ENCODE assay signal across 8 cellular contexts in the genomic region with DNA sequence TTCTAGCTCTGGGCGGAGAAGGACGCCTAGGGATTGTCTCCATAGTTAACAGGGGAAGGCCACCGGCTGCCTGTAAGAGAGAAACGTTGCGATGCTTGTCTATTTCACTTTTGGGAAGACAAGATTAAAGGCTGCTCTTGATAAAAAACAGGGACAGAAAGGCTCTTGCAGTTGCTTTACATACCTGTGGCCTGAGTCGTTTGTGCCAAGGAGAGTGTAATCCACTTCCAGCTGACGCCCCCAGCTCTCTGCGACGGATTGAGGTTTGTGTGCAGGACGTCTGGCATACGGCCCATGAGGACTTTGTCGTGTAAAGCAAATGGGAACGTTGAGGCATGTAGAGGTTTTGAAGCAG. TPM values are rescaled to one million over a fixed set of nuclear protein-coding genes. Genes with fewer than 3 reads are reported as not detected.
A peak's percentile ranks its signal among the peaks of the same experiment; 100 is the strongest.
DNase-seq lines count a peak whose midpoint lies in the region; ATAC-seq and TF ChIP-seq lines count a peak whose summit lies in the region.

No MANE protein-coding gene starts in this region.

- in situ Hi-C loops in astrocyte of the cerebellum (cut with HindIII; ENCODE audit: low sequenced_read_pairs), result no loop called here

- TF ChIP-seq CTCF in astrocyte of the cerebellum (IDR thresholded peaks at IDR 0.05; ENCODE audit: low read depth, low read length, missing control alignments), result no peak

- H3K4me3 ChIP-seq in astrocyte of the cerebellum (ENCODE audit: low read depth, low read length), result peak overlapping the region; percentile 86

- DNase-seq in stimulated activated CD4-positive, alpha-beta T cell treated with anti-CD3 and anti-CD28 coated beads, Interleukin-15, amount 100 ng/mL, for 24 hours, result peak; percentile 18
- no peak for DNase-seq in stimulated activated CD4-positive, alpha-beta T cell treated with anti-CD3 and anti-CD28 coated beads, Interleukin-2, amount 100 ng/mL, for 24 hours
- DNase-seq in astrocyte of the cerebellum (ENCODE audit: low read depth) (no peak), islet precursor cell (peak; percentile 82), ecto neural progenitor cell (ENCODE audit: low spot score) (no peak), ureter (ENCODE audit: low spot score) (no peak)
- DNase-seq in stimulated activated naive CD8-positive, alpha-beta T cell treated with anti-CD3 and anti-CD28 coated beads, Interleukin-15, Interleukin-2, amounts not matched to agents 100 U/mL and 50 U/mL, for 24 hours, result peak; percentile 26

- ATAC-seq in stimulated activated naive CD8-positive, alpha-beta T cell treated with anti-CD3 and anti-CD28 coated beads, Interleukin-15, Interleukin-2, amounts not matched to agents 100 U/mL and 50 U/mL, for 24 hours, result no peak
- no peak for ATAC-seq in HG03196 (IDR thresholded peaks at IDR 0.05; ENCODE audit: unreplicated experiment)

RNA-seq across cellular contexts. Expression of a gene that starts 1.1 kb away (rescaled TPM):
- 42.8 TPM for total RNA-seq in ureter

Comparison
In these comparisons a context has a peak if more than half of its experiments do, and no peak if none do; other contexts are left out.
1. DNase-seq: peak in stimulated activated CD4-positive, alpha-beta T cell treated with anti-CD3 and anti-CD28 coated beads, Interleukin-15, amount 100 ng/mL, for 24 hours (single experiment), islet precursor cell (single experiment) and stimulated activated naive CD8-positive, alpha-beta T cell treated with anti-CD3 and anti-CD28 coated beads, Interleukin-15, Interleukin-2, amounts not matched to agents 100 U/mL and 50 U/mL, for 24 hours (single experiment); none in stimulated activated CD4-positive, alpha-beta T cell treated with anti-CD3 and anti-CD28 coated beads, Interleukin-2, amount 100 ng/mL, for 24 hours (0 of 2), astrocyte of the cerebellum (single experiment), ecto neural progenitor cell (single experiment) and ureter (single experiment).